Comparison of ENCODE assay signal across 8 cellular contexts in genomic region chr19:49666120-49666444, GRCh38. TPM values are rescaled to one million over a fixed set of nuclear protein-coding genes. Genes with fewer than 3 reads are reported as not detected.
DNase-seq lines count a peak whose midpoint lies in the region; ATAC-seq and TF ChIP-seq lines count a peak whose summit lies in the region.

No MANE protein-coding gene starts in this region.

- DNase-seq in chondrocyte (ENCODE audit: low spot score) = no peak
- DNase-seq in naive thymus-derived CD8-positive, alpha-beta T cell = no peak
- no peak for DNase-seq in OCI-M2 (lab: John Stamatoyannopoulos, UW; ENCODE audit: unreplicated experiment)
- no peak for DNase-seq in iPS-NIHi11 (ENCODE audit: low spot score)
- DNase-seq in head of caudate nucleus = no peak

- H3K4me2 ChIP-seq in BLaER1 = peak overlapping the region; percentile 99

- H3K27ac ChIP-seq in BLaER1 = peak overlapping the region; percentile 82

- H3K9me3 ChIP-seq in BLaER1 = no peaks in the 10 kb centered on the region

- H3K4me3 ChIP-seq in BLaER1 = peak overlapping the region; percentile 72

- H3K27me3 Mint-ChIP-seq in IgD-negative memory B cell (peaks cover 2% of the 10 kb centered on the region), chondrocyte (ENCODE audit: low read depth) (no peaks in the 10 kb centered on the region)
- no peaks in the 10 kb centered on the region for H3K27me3 Mint-ChIP-seq in naive thymus-derived CD8-positive, alpha-beta T cell

- peaks cover 27% of the 10 kb centered on the region for H3K4me1 ChIP-seq in BLaER1

- POLR2A ChIA-PET in naive thymus-derived CD8-positive, alpha-beta T cell (lab: Charles Lee) = interaction anchor here (1.1 to 5.6 kb wide), 7 partner anchors 10 to 170 kb away, joined by 6 to 98 read pairs (median 24); partner anchors contain the start of genes NOSIP, PRMT1, PRR12 and PRRG2

- H3K27me3 ChIP-seq in BLaER1 = no peaks in the 10 kb centered on the region

- no peaks in the 10 kb centered on the region for H3K9me3 Mint-ChIP-seq in IgD-negative memory B cell
- H3K9me3 Mint-ChIP-seq in chondrocyte (ENCODE audit: low read depth) = no peaks in the 10 kb centered on the region
- no peaks in the 10 kb centered on the region for H3K9me3 Mint-ChIP-seq in naive thymus-derived CD8-positive, alpha-beta T cell

- peak overlapping the region; percentile 93 for H3K9ac ChIP-seq in BLaER1

- H3K4me1 Mint-ChIP-seq in IgD-negative memory B cell (peaks cover 17 to 19% (median 18%) of the 10 kb centered on the region in 3 donors), chondrocyte (ENCODE audit: low read depth) (peaks cover 32% of the 10 kb centered on the region)
- peaks cover 23 to 51% (median 42%) of the 10 kb centered on the region in 4 donors for H3K4me1 Mint-ChIP-seq in naive thymus-derived CD8-positive, alpha-beta T cell

- H3K27ac Mint-ChIP-seq in IgD-negative memory B cell (peak overlapping the region in 2 of 3 donors; percentile 91 to 98), chondrocyte (ENCODE audit: unreplicated experiment) (peak overlapping the region; percentile 97)
- H3K27ac Mint-ChIP-seq in naive thymus-derived CD8-positive, alpha-beta T cell = peak overlapping the region; percentile 94 to 100 (median 98)

- peak; percentile 34 for TF ChIP-seq CTCF in chondrocyte (IDR thresholded peaks at IDR 0.05)

- peaks cover 40% of the 10 kb centered on the region for H4K20me1 ChIP-seq in BLaER1

- H3K36me3 Mint-ChIP-seq in IgD-negative memory B cell (peaks cover 4% of the 10 kb centered on the region), chondrocyte (ENCODE audit: low read depth) (no peaks in the 10 kb centered on the region)
- H3K36me3 Mint-ChIP-seq in naive thymus-derived CD8-positive, alpha-beta T cell = peaks cover 0 to 20% (median 8%) of the 10 kb centered on the region in 3 donors

- H3K4me3 Mint-ChIP-seq in IgD-negative memory B cell (peak overlapping the region; percentile 96 to 100 (median 98)), chondrocyte (ENCODE audit: unreplicated experiment) (peak overlapping the region; percentile 99)
- H3K4me3 Mint-ChIP-seq in naive thymus-derived CD8-positive, alpha-beta T cell = peak overlapping the region; percentile 96 to 100 (median 99)

- intact Hi-C loops in head of caudate nucleus (cut with DNase I) = loop anchor here (10.0 kb wide), 1 partner anchor 71 kb away; the partner anchor contains the start of gene PRR12

- ATAC-seq in naive thymus-derived CD8-positive, alpha-beta T cell = peak; percentile 7 to 11
- no peak for ATAC-seq in HG02885 (IDR thresholded peaks at IDR 0.05; ENCODE audit: poor library complexity, unreplicated experiment)

- H3K36me3 ChIP-seq in BLaER1 = peaks cover 61% of the 10 kb centered on the region

RNA-seq across cellular contexts. Expression of gene BCL2L12, which starts 0.3 kb away (rescaled TPM):
- 16.8 TPM for polyA plus RNA-seq in IgD-negative memory B cell
- total RNA-seq in chondrocyte = 18.3 to 26.6 TPM (median 21.4 TPM) in 3 replicates
- total RNA-seq in naive thymus-derived CD8-positive, alpha-beta T cell = 10 to 100 TPM; 22.5 to 24.0 TPM
- polyA plus RNA-seq in naive thymus-derived CD8-positive, alpha-beta T cell = 10 to 100 TPM; 19.3 to 20.6 (median 19.6) TPM

RNA-seq across cellular contexts. Expression of gene IRF3, which starts 0.4 kb away (rescaled TPM):
- polyA plus RNA-seq in IgD-negative memory B cell = 66.0 TPM
- total RNA-seq in chondrocyte = 45.8 to 75.3 TPM (median 53.0 TPM) in 3 replicates
- 100 to 1,000 TPM; 279 to 303 TPM for total RNA-seq in naive thymus-derived CD8-positive, alpha-beta T cell
- 10 to 100 TPM; 54.6 to 76.1 (median 65.1) TPM for polyA plus RNA-seq in naive thymus-derived CD8-positive, alpha-beta T cell

RNA-seq across cellular contexts. Expression of gene PRMT1, which starts 11.0 kb away (rescaled TPM):
- polyA plus RNA-seq in IgD-negative memory B cell = 187 TPM
- 97.7 to 105 TPM (median 98.0 TPM) in 3 replicates for total RNA-seq in chondrocyte
- total RNA-seq in naive thymus-derived CD8-positive, alpha-beta T cell = 100 to 1,000 TPM in 1 of 2 experiments, 10 to 100 TPM in 1; 97.4 to 100 TPM
- 100 to 1,000 TPM; 150 to 162 (median 158) TPM for polyA plus RNA-seq in naive thymus-derived CD8-positive, alpha-beta T cell

RNA-seq across cellular contexts. Expression of gene ADM5, which starts 23.3 kb away (rescaled TPM):
- polyA plus RNA-seq in IgD-negative memory B cell = 0.65 TPM
- 0.49 to 1.4 TPM (median 0.52 TPM) in 3 replicates for total RNA-seq in chondrocyte
- total RNA-seq in naive thymus-derived CD8-positive, alpha-beta T cell = 1 to 10 TPM; 3.5 to 5.1 TPM
- polyA plus RNA-seq in naive thymus-derived CD8-positive, alpha-beta T cell = under 1 TPM in 2 of 3 donors, not detected in 1; 0.14 to 0.53 TPM

RNA-seq across cellular contexts. Expression of gene SCAF1, which starts 24.1 kb away (rescaled TPM):
- polyA plus RNA-seq in IgD-negative memory B cell = 3.4 TPM
- 76.3 to 79.0 TPM (median 77.3 TPM) in 3 replicates for total RNA-seq in chondrocyte
- 10 to 100 TPM; 51.0 to 62.3 TPM for total RNA-seq in naive thymus-derived CD8-positive, alpha-beta T cell
- 1 to 10 TPM; 1.1 to 2.5 (median 1.2) TPM for polyA plus RNA-seq in naive thymus-derived CD8-positive, alpha-beta T cell
